ENCODE assay signal across 11 cellular contexts in genomic region chr19:1066251-1066747, GRCh38. TPM values are rescaled to one million over a fixed set of nuclear protein-coding genes. Genes with fewer than 3 reads are reported as not detected.
A peak's percentile ranks its signal among the peaks of the same experiment; 100 is the strongest.
DNase-seq lines count a peak whose midpoint lies in the region; ATAC-seq and TF ChIP-seq lines count a peak whose summit lies in the region.
"Had no signal": no experiment of that assay in that cellular context is flagged by ENCODE, and none has a peak within 500 bp of the region (broad histone marks: within the 10 kb centered on the region; RNA-seq: fewer than 3 reads in every experiment).

No MANE protein-coding gene starts in this region.

- H3K36me3 Mint-ChIP-seq in T-helper 1 cell treated with Interleukin-12 subunit alpha and Interleukin-12 subunit beta and Interleukin-4 antibody, amounts not matched to agents 30 μg/mL and 1 μg/mL, for 36 hours (ENCODE audit: low read depth): peaks cover 12% of the 10 kb centered on the region
- H3K36me3 Mint-ChIP-seq: type B pancreatic cell had no signal

- no peaks in the 10 kb centered on the region for H3K9me3 Mint-ChIP-seq in T-helper 1 cell treated with Interleukin-12 subunit alpha and Interleukin-12 subunit beta and Interleukin-4 antibody, amounts not matched to agents 30 μg/mL and 1 μg/mL, for 36 hours
- H3K9me3 Mint-ChIP-seq: type B pancreatic cell had no signal

- H3K36me3 ChIP-seq in Karpas-422 (ENCODE audit: insufficient read depth, low read length) (no peaks in the 10 kb centered on the region), duodenal mucosa (ENCODE audit: control insufficient read depth in 1 of 2, insufficient read depth in 2 of 2, low read length in 2 of 2) (no peaks in the 10 kb centered on the region), psoas muscle (ENCODE audit: insufficient read depth in 1 of 2, low read depth in 1 of 2) (no peaks in the 10 kb centered on the region), testis (ENCODE audit: low read depth, missing control alignments) (no peaks in the 10 kb centered on the region)

- no peaks in the 10 kb centered on the region for H4K20me1 ChIP-seq in Karpas-422 (ENCODE audit: insufficient read depth, low read depth, low read length)

- H2AFZ ChIP-seq in Karpas-422 (ENCODE audit: low read length): no peak overlapping the region

- peaks cover 49% of the 10 kb centered on the region for H3K4me1 ChIP-seq in Karpas-422 (ENCODE audit: low read length)
- peaks cover 14 to 30% of the 10 kb centered on the region in 2 donors for H3K4me1 ChIP-seq in duodenal mucosa (ENCODE audit: control insufficient read depth in 1 of 2, insufficient read depth in 2 of 2, low read length in 2 of 2)
- H3K4me1 ChIP-seq in psoas muscle: peaks cover 20% of the 10 kb centered on the region
- peaks cover 4% of the 10 kb centered on the region for H3K4me1 ChIP-seq in testis

- H3K4me3 Mint-ChIP-seq in T-helper 1 cell treated with Interleukin-12 subunit alpha and Interleukin-12 subunit beta and Interleukin-4 antibody, amounts not matched to agents 30 μg/mL and 1 μg/mL, for 36 hours: peak overlapping the region; percentile 89

- no peak overlapping the region for H3K27ac Mint-ChIP-seq in T-helper 1 cell treated with Interleukin-12 subunit alpha and Interleukin-12 subunit beta and Interleukin-4 antibody, amounts not matched to agents 30 μg/mL and 1 μg/mL, for 36 hours
- H3K27ac Mint-ChIP-seq: type B pancreatic cell had no signal

- DNase-seq in T-helper 1 cell: no peak
- DNase-seq in Karpas-422: no peak
- no peak for DNase-seq in psoas muscle
- DNase-seq in GM20000 (ENCODE audit: low spot score): no peak
- no peak for DNase-seq in NCI-H2196 (lab: John Stamatoyannopoulos, UW; ENCODE audit: unreplicated experiment)
- no peak for DNase-seq in testis
- DNase-seq: ACHN, NCI-H526 had no signal

- intact Hi-C loops in psoas muscle (cut with DNase I): no loop called here
- intact Hi-C loops in testis (cut with DNase I; ENCODE audit: low total_unique reads): no loop called here

- peaks cover 23% of the 10 kb centered on the region for H3K4me1 Mint-ChIP-seq in T-helper 1 cell treated with Interleukin-12 subunit alpha and Interleukin-12 subunit beta and Interleukin-4 antibody, amounts not matched to agents 30 μg/mL and 1 μg/mL, for 36 hours (ENCODE audit: low read depth)

- no peaks in the 10 kb centered on the region for H3K27me3 ChIP-seq in Karpas-422 (ENCODE audit: low read length)
- peaks cover 18 to 34% of the 10 kb centered on the region in 2 donors for H3K27me3 ChIP-seq in duodenal mucosa (ENCODE audit: control insufficient read depth in 1 of 2, insufficient read depth in 2 of 2, low read length in 2 of 2)
- H3K27me3 ChIP-seq in psoas muscle (ENCODE audit: insufficient read depth in 3 of 3, low read length in 2 of 3): peaks cover 0 to 66% (median 35%) of the 10 kb centered on the region in 3 donors
- peaks cover 4% of the 10 kb centered on the region for H3K27me3 ChIP-seq in testis

- H3K9ac ChIP-seq in Karpas-422 (ENCODE audit: low read length): peak overlapping the region; percentile 79
- no peak overlapping the region for H3K9ac ChIP-seq in duodenal mucosa (ENCODE audit: low read depth in 1 of 2, low read length in 2 of 2)

- H3K4me3 ChIP-seq in Karpas-422 (ENCODE audit: low read length) (peak overlapping the region; percentile 76), duodenal mucosa (ENCODE audit: low read depth in 1 of 2, low read length in 2 of 2) (peak overlapping the region; percentile 35 to 51), psoas muscle (peak overlapping the region; percentile 53), testis (peak overlapping the region in 1 of 2 donors; percentile 46)

- H3K9me3 ChIP-seq in Karpas-422 (ENCODE audit: low read length) (no peaks in the 10 kb centered on the region), duodenal mucosa (ENCODE audit: control insufficient read depth in 1 of 2, low read length in 2 of 2) (no peaks in the 10 kb centered on the region), psoas muscle (no peaks in the 10 kb centered on the region), testis (no peaks in the 10 kb centered on the region)

- H3K4me2 ChIP-seq in Karpas-422 (ENCODE audit: low read depth, low read length, poor library complexity, severe bottlenecking): peak overlapping the region; percentile 96

- H3K27ac ChIP-seq in Karpas-422 (ENCODE audit: low read length) (peak overlapping the region; percentile 75), duodenal mucosa (ENCODE audit: low read depth, low read length) (no peak overlapping the region), psoas muscle (no peak overlapping the region), testis (no peak overlapping the region)

- H3K9me2 ChIP-seq in Karpas-422 (replicated peaks; ENCODE audit: insufficient read depth, low read length): no peaks in the 10 kb centered on the region

- WGBS in psoas muscle, 3 donors: 41 to 48% (median 46%) methylated on average over 15 to 17 of the region's 17 CpGs
- 39 to 47% methylated on average over 16 to 17 of the region's 17 CpGs for WGBS in testis, 2 donors

- H3K79me2 ChIP-seq in Karpas-422 (ENCODE audit: low read length): peaks cover 12% of the 10 kb centered on the region; the same call in 1 of the 2 replicates

- TF ChIP-seq CTCF in psoas muscle (IDR thresholded peaks at IDR 0.05): no peak
- no peak for TF ChIP-seq CTCF in GM20000 (IDR thresholded peaks at IDR 0.05; ENCODE audit: extremely low read depth, missing control alignments)
- no peak for TF ChIP-seq CTCF in testis (IDR thresholded peaks at IDR 0.05)

- TF ChIP-seq POLR2A in testis (IDR thresholded peaks at IDR 0.05): no peak

- no peaks in the 10 kb centered on the region for H3K27me3 Mint-ChIP-seq in T-helper 1 cell treated with Interleukin-12 subunit alpha and Interleukin-12 subunit beta and Interleukin-4 antibody, amounts not matched to agents 30 μg/mL and 1 μg/mL, for 36 hours (ENCODE audit: low read depth)

- ATAC-seq in psoas muscle: no peak

RNA-seq across cellular contexts. Expression of gene ARHGAP45, which starts 0.7 kb away (rescaled TPM):
- 31.5 and 114 TPM in 2 replicates for total RNA-seq in Karpas-422 (2014; rRNA removed; shearing (Covaris generic); ENCODE audit: low replicate concordance)
- total RNA-seq in psoas muscle: 1 to 10 TPM; 2.0 to 4.0 (median 3.2) TPM
- polyA plus RNA-seq in psoas muscle: 1 to 10 TPM; 1.2 to 1.8 (median 1.8) TPM
- 10 to 100 TPM; 20.7 to 31.7 TPM for total RNA-seq in testis
- 14.1 TPM for polyA plus RNA-seq in testis (ENCODE audit: insufficient read depth, low read depth, low replicate concordance)

RNA-seq across cellular contexts. Expression of gene ABCA7, which starts 26.4 kb away (rescaled TPM):
- 23.8 and 31.7 TPM in 2 replicates for total RNA-seq in Karpas-422 (2014; rRNA removed; shearing (Covaris generic); ENCODE audit: low replicate concordance)
- total RNA-seq in psoas muscle: 10 to 100 TPM in 3 of 4 donors, 1 to 10 TPM in 1; 5.2 to 19.5 (median 16.5) TPM
- 10 to 100 TPM in 1 of 3 donors, 1 to 10 TPM in 2; 2.6 to 10.1 (median 3.3) TPM for polyA plus RNA-seq in psoas muscle
- total RNA-seq in testis: 10 to 100 TPM; 12.1 to 14.6 TPM
- polyA plus RNA-seq in testis (ENCODE audit: insufficient read depth, low read depth, low replicate concordance): 7.3 TPM

RNA-seq across cellular contexts. Expression of gene POLR2E, which starts 28.9 kb away (rescaled TPM):
- 117 and 222 TPM in 2 replicates for total RNA-seq in Karpas-422 (2014; rRNA removed; shearing (Covaris generic); ENCODE audit: low replicate concordance)
- total RNA-seq in psoas muscle: 100 to 1,000 TPM; 133 to 147 (median 143) TPM
- 100 to 1,000 TPM; 170 to 243 (median 217) TPM for polyA plus RNA-seq in psoas muscle
- 100 to 1,000 TPM in 1 of 2 donors, 10 to 100 TPM in 1; 96.5 to 143 TPM for total RNA-seq in testis
- polyA plus RNA-seq in testis (ENCODE audit: insufficient read depth, low read depth, low replicate concordance): 246 TPM

RNA-seq across cellular contexts. Expression of gene GPX4, which starts 37.5 kb away (rescaled TPM):
- 286 and 423 TPM in 2 replicates for total RNA-seq in Karpas-422 (2014; rRNA removed; shearing (Covaris generic); ENCODE audit: low replicate concordance)
- total RNA-seq in psoas muscle (100 to 1,000 TPM; 279 to 560 (median 304) TPM), testis (1,000 to 10,000 TPM; 1,153 to 1,773 TPM)
- polyA plus RNA-seq in psoas muscle (100 to 1,000 TPM; 490 to 762 (median 618) TPM), testis (ENCODE audit: insufficient read depth, low read depth, low replicate concordance) (1,893 TPM)

RNA-seq across cellular contexts. Expression of gene CNN2, which starts 39.9 kb away (rescaled TPM):
- total RNA-seq in Karpas-422 (2014; rRNA removed; shearing (Covaris generic); ENCODE audit: low replicate concordance): 88.6 and 97.9 TPM in 2 replicates
- total RNA-seq in psoas muscle: 1 to 10 TPM; 3.0 to 9.5 (median 8.5) TPM
- 1 to 10 TPM; 1.7 to 6.3 (median 2.3) TPM for polyA plus RNA-seq in psoas muscle
- total RNA-seq in testis: 10 to 100 TPM; 19.1 to 28.0 TPM
- 36.4 TPM for polyA plus RNA-seq in testis (ENCODE audit: insufficient read depth, low read depth, low replicate concordance)
